Comparison of ENCODE assay signal across 35 cellular contexts in the genomic region with DNA sequence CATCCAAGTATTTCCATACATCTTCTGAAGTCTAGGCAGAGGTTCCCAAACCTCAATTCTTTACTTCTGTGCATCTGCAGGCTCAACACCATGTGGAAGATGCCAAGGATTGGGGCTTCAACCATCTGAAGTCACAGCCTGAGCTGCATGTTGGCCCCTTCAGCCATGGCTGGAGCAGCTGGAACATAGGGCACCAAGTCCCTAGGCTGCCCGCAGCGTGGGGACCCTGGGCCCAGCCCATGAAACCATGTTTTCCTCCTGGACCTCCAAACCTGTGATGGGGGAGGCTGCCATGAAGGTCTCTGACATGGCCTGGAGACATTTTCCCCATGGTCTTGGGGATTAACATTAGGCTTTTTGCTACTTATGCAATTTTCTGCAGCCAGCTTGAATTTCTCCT.
"Had no signal": no experiment of that assay in that cellular context is flagged by ENCODE, and none has a peak within 500 bp of the region (broad histone marks: within the 10 kb centered on the region; RNA-seq: fewer than 3 reads in every experiment).

No MANE protein-coding gene starts in this region.

- H3K4me3 ChIP-seq: MG63 had no signal

- H3K27me3 ChIP-seq: MG63 had no signal

- H3K36me3 ChIP-seq: MG63 had no signal

- H3K9me3 ChIP-seq: MG63 had no signal

- DNase-seq: Karpas-422, Kasumi-1, MG63, MM.1S, MV-4-11, NCI-H1048, NCI-H1092, NCI-H1092 treated with DMSO at 0.1 percent for 48 hours, NCI-H1105, NCI-H1105 treated with DMSO at 0.1 percent for 48 hours, NCI-H1417, NCI-H1417 treated with DMSO at 0.1 percent for 48 hours, NCI-H1436, NCI-H1436 treated with DMSO at 0.1 percent for 48 hours, NCI-H146, NCI-H1694, NCI-H1694 treated with DMSO at 0.1 percent for 48 hours, NCI-H187, NCI-H187 treated with DMSO at 0.1 percent for 48 hours, NCI-H1930, NCI-H2029, NCI-H2029 treated with DMSO at 0.1 percent for 48 hours, NCI-H2081, NCI-H2081 treated with DMSO at 0.1 percent for 48 hours, NCI-H2107, NCI-H2171, NCI-H2171 treated with DMSO at 0.1 percent for 48 hours, NCI-H2227 treated with DMSO at 0.1 percent for 48 hours, NCI-H226, NCI-H345, NCI-H446, NCI-H446 treated with DMSO at 0.1 percent for 48 hours, NCI-H510A, NCI-H510A treated with DMSO at 0.1 percent for 48 hours, NCI-H524 had no signal
